In the genomic region with DNA sequence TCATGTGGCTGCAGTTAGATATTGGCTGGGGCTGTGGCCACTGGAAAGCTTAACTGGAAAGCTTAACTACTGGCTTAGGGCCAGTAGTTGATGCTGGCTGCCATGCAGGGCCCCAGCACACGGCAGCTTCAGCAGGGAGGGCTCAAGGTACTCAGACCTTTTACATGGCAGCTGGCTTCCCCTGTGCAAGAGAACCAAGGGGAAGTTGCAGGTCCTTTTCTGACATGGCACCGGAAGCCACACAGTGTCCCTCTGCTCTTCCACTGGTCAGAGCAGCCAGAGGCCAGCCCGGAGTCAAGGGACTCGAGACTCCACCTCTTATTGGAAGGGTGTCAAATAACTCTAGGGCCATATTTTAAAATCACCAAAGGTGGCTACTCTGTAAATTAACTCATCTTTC, we compare ENCODE assay signal across 26 cellular contexts. TPM values are rescaled to one million over a fixed set of nuclear protein-coding genes. Genes with fewer than 3 reads are reported as not detected.
"Had no signal": no experiment of that assay in that cellular context is flagged by ENCODE, and none has a peak within 500 bp of the region (broad histone marks: within the 10 kb centered on the region; RNA-seq: fewer than 3 reads in every experiment).

No MANE protein-coding gene starts in this region.

- H3K36me3 ChIP-seq: left lung, sigmoid colon, vagina had no signal

- H3K4me1 ChIP-seq: left lung had no signal

- H3K27me3 ChIP-seq: left lung, sigmoid colon, vagina had no signal

- ATAC-seq: activated CD8-positive, alpha-beta T cell treated with anti-CD3 and anti-CD28 coated beads, Interleukin-2, amount 10 ng/mL, durations not matched to agents 7 days and 5 days; activated naive CD4-positive, alpha-beta T cell treated with anti-CD3 and anti-CD28 coated beads, Interleukin-2, amount 50 U/mL, for 72 hours; activated T-helper 17 cell treated with anti-CD3 and anti-CD28 coated beads, Interleukin-2, amount 50 U/mL, for 72 hours; left lung; stimulated activated naive B cell treated with anti-CD40 and anti-IgM and Interleukin-4, amounts not matched to agents 10 μg/mL and 1 μg/mL and 100 μg/mL, for 72 hours; T-cell had no signal

- H3K9me3 ChIP-seq: left lung, sigmoid colon, vagina had no signal

- H3K4me3 ChIP-seq: coronary artery, left lung, sigmoid colon, vagina had no signal

- H3K27ac ChIP-seq: coronary artery, epithelial cell of prostate, left lung, sigmoid colon, vagina had no signal

- DNase-seq: activated CD4-positive, alpha-beta T cell treated with anti-CD3 and anti-CD28 coated beads for 1 hour; activated CD4-positive, alpha-beta T cell treated with anti-CD3 and anti-CD28 coated beads, Interleukin-2, amount 50 U/mL, for 1 hour; activated CD8-positive, alpha-beta memory T cell treated with anti-CD3 and anti-CD28 coated beads, Interleukin-2, amount 50 U/mL, for 4 hours; activated CD8-positive, alpha-beta T cell treated with anti-CD3 and anti-CD28 coated beads, Interleukin-2, amount 10 ng/mL, durations not matched to agents 7 days and 5 days; activated T-cell treated with anti-CD3 and anti-CD28 coated beads, Interleukin-2, amount 50 U/mL, for 24 hours; aorta; left lung; mammary epithelial cell; midbrain; nephron progenitor cell; occipital lobe; posterior cingulate gyrus; sigmoid colon; stimulated activated CD4-positive, alpha-beta T cell treated with anti-CD3 and anti-CD28 coated beads, Interleukin-2, amount 100 ng/mL, for 48 hours; stimulated activated CD8-positive, alpha-beta memory T cell treated with anti-CD3 and anti-CD28 coated beads, Interleukin-4, amount 100 ng/mL, for 48 hours; stimulated activated naive B cell treated with anti-CD40 and anti-IgM and Interleukin-4, amounts not matched to agents 10 μg/mL and 1 μg/mL and 100 μg/mL, for 72 hours; T-cell; T-helper 9 cell had no signal

RNA-seq across cellular contexts. Expression of a gene that starts 24.5 kb away (rescaled TPM):
- total RNA-seq: activated naive CD4-positive, alpha-beta T cell treated with anti-CD3 and anti-CD28 coated beads, Interleukin-2, amount 50 U/mL, for 72 hours; aorta; fibroblast of villous mesenchyme; kidney epithelial cell; mammary epithelial cell; sigmoid colon; temporal lobe; vagina had no signal

RNA-seq across cellular contexts. Expression of a gene that starts 32.4 kb away (rescaled TPM):
- total RNA-seq: kidney epithelial cell, mammary epithelial cell, occipital lobe, temporal lobe had no signal
